Comparison of ENCODE assay signal across 19 cellular contexts in genomic region chr9:107948601-107949000, GRCh38.
DNase-seq lines count a peak whose midpoint lies in the region; ATAC-seq, FAIRE-seq and TF ChIP-seq lines count a peak whose summit lies in the region.
"Had no signal": no experiment of that assay in that cellular context is flagged by ENCODE, and none has a peak within 500 bp of the region (broad histone marks: within the 10 kb centered on the region; RNA-seq: fewer than 3 reads in every experiment).

No MANE protein-coding gene starts in this region.

- H3K27ac ChIP-seq in astrocyte (ENCODE audit: low read depth, low read length), result no peak overlapping the region
- H3K27ac ChIP-seq: Peyer's patch, SK-N-MC had no signal

- H3K4me1 Mint-ChIP-seq in astrocyte (ENCODE audit: low read depth, unreplicated experiment), result peaks cover 3% of the 10 kb centered on the region
- H3K4me1 Mint-ChIP-seq: CD4-positive, alpha-beta memory T cell had no signal

- H3K79me2 ChIP-seq in astrocyte (ENCODE audit: insufficient read depth, low read length), result no peaks in the 10 kb centered on the region

- H3K4me2 ChIP-seq in astrocyte (ENCODE audit: low read length), result no peak overlapping the region

- FAIRE-seq in astrocyte (lab: Jason Lieb, UNC) (no peak), urothelium cell line (lab: Jason Lieb, UNC) (no peak)

- H3K9ac ChIP-seq in astrocyte (ENCODE audit: low read length), result no peak overlapping the region

- H3K9me3 ChIP-seq in astrocyte (ENCODE audit: insufficient read depth, low read depth, low read length), result no peaks in the 10 kb centered on the region
- H3K9me3 ChIP-seq: Peyer's patch had no signal

- H3K27ac Mint-ChIP-seq in astrocyte (ENCODE audit: unreplicated experiment), result no peak overlapping the region
- H3K27ac Mint-ChIP-seq: CD4-positive, alpha-beta memory T cell had no signal

- DNase-seq in ELR (ENCODE audit: low read depth) (peak; percentile 28), astrocyte (ENCODE audit: low read depth) (peak; percentile 18), myocyte (ENCODE audit: low read depth) (peak; percentile 14), urothelium cell line (ENCODE audit: low spot score) (no peak), epidermal melanocyte (ENCODE audit: insufficient read length, low spot score) (no peak)
- DNase-seq: Calu3; CD4-positive, alpha-beta memory T cell; DMS53; HCEC 1CT; NCI-H1105; NCI-H2081 treated with DMSO at 0.1 percent for 48 hours; NCI-H446 treated with DMSO at 0.1 percent for 48 hours; NCI-H748 treated with DMSO at 0.1 percent for 48 hours; NK-92 treated with Interleukin-12 subunit alpha and Interleukin-12 subunit beta, amount 100 ng/mL, for 24 hours; Peyer's patch; SHP77 had no signal

- no peaks in the 10 kb centered on the region for H3K4me1 ChIP-seq in astrocyte (ENCODE audit: insufficient read depth, low read length)

- H3K4me3 Mint-ChIP-seq in astrocyte (ENCODE audit: unreplicated experiment), result no peak overlapping the region
- H3K4me3 Mint-ChIP-seq: CD4-positive, alpha-beta memory T cell had no signal

- H3K36me3 Mint-ChIP-seq in astrocyte (ENCODE audit: low read depth, unreplicated experiment), result no peaks in the 10 kb centered on the region
- H3K36me3 Mint-ChIP-seq: CD4-positive, alpha-beta memory T cell had no signal

- no peaks in the 10 kb centered on the region for H4K20me1 ChIP-seq in astrocyte (ENCODE audit: insufficient read depth, low read length)

- H2AFZ ChIP-seq in astrocyte (ENCODE audit: low read depth, low read length), result no peak overlapping the region

- no peak for TF ChIP-seq CTCF in astrocyte (IDR thresholded peaks at IDR 0.05; ENCODE audit: insufficient read depth, low read depth, low read length)

- H3K9me3 Mint-ChIP-seq in astrocyte (ENCODE audit: unreplicated experiment), result peaks cover 3% of the 10 kb centered on the region

- no peaks in the 10 kb centered on the region for H3K27me3 ChIP-seq in astrocyte (ENCODE audit: insufficient read depth, low read length)
- H3K27me3 ChIP-seq: Peyer's patch had no signal

- no peak overlapping the region for H3K4me3 ChIP-seq in astrocyte (ENCODE audit: insufficient read depth, low read depth, low read length)
- H3K4me3 ChIP-seq: Peyer's patch, SK-N-MC had no signal

- no peak for ATAC-seq in GM19452 (IDR thresholded peaks at IDR 0.05; ENCODE audit: unreplicated experiment)
- no peak for ATAC-seq in GM21528 (IDR thresholded peaks at IDR 0.05; ENCODE audit: low FRiP score, unreplicated experiment)

- H3K36me3 ChIP-seq in astrocyte (ENCODE audit: insufficient read depth, low read length), result no peaks in the 10 kb centered on the region
- H3K36me3 ChIP-seq: Peyer's patch had no signal

- H3K27me3 Mint-ChIP-seq in astrocyte (ENCODE audit: low read depth, unreplicated experiment), result peaks cover 2% of the 10 kb centered on the region
- H3K27me3 Mint-ChIP-seq: CD4-positive, alpha-beta memory T cell had no signal

Comparison
In these comparisons a context has a peak if more than half of its experiments do, and no peak if none do; other contexts are left out.
1. DNase-seq: peak in ELR (single experiment), astrocyte (single experiment) and myocyte (single experiment); none in urothelium cell line (single experiment) and epidermal melanocyte (single experiment).